Comparison of ENCODE assay signal across 12 cellular contexts in genomic region chr9:38018230-38018963, GRCh38. TPM values are rescaled to one million over a fixed set of nuclear protein-coding genes. Genes with fewer than 3 reads are reported as not detected.
DNase-seq lines count a peak whose midpoint lies in the region; ATAC-seq, FAIRE-seq and TF ChIP-seq lines count a peak whose summit lies in the region.
"Had no signal": no experiment of that assay in that cellular context is flagged by ENCODE, and none has a peak within 500 bp of the region (broad histone marks: within the 10 kb centered on the region; RNA-seq: fewer than 3 reads in every experiment).

No MANE protein-coding gene starts in this region.

- H3K4me3 ChIP-seq in A549 (0 out of 3 replicates have a peak overlapping the region, but pooled peaks have one; percentile 0), endothelial cell of umbilical vein (replicated peaks in 1 of 3; ENCODE audit: insufficient read depth in 1 of 3, low read depth in 1 of 3, low read length in 3 of 3) (no peak overlapping the region), MM.1S (ENCODE audit: low read length) (no peak overlapping the region)

- peaks cover 6% of the 10 kb centered on the region for H3K36me3 Mint-ChIP-seq in nephron progenitor cell (ENCODE audit: low read depth)
- H3K36me3 Mint-ChIP-seq in activated CD4-positive, alpha-beta T cell treated with anti-CD3 and anti-CD28 coated beads, Interleukin-2, amount 10 ng/mL, durations not matched to agents 24 days and 14 days (ENCODE audit: low read depth) = no peaks in the 10 kb centered on the region

- H3K27ac Mint-ChIP-seq in nephron progenitor cell = peak overlapping the region; percentile 31
- no peak overlapping the region for H3K27ac Mint-ChIP-seq in activated CD4-positive, alpha-beta T cell treated with anti-CD3 and anti-CD28 coated beads, Interleukin-2, amount 10 ng/mL, durations not matched to agents 24 days and 14 days
- H3K27ac Mint-ChIP-seq: stimulated activated naive CD8-positive, alpha-beta T cell treated with anti-CD3 and anti-CD28 coated beads, Interleukin-15, Interleukin-2, amounts not matched to agents 100 ng/mL and 50 ng/mL, for 24 hours had no signal

- peak overlapping the region; percentile 90 for H3K4me2 ChIP-seq in A549
- no peak overlapping the region for H3K4me2 ChIP-seq in endothelial cell of umbilical vein (ENCODE audit: insufficient read depth, low read length)
- no peak overlapping the region for H3K4me2 ChIP-seq in MM.1S (ENCODE audit: low read depth, low read length)

- BruUV-seq in endothelial cell of umbilical vein (replicated peaks; lab: Mats Ljungman, UMichigan) = no TSS peak

- H4K20me1 ChIP-seq in endothelial cell of umbilical vein (replicated peaks; ENCODE audit: control insufficient read depth, extremely low read depth, insufficient read depth, low read length) (no peaks in the 10 kb centered on the region), MM.1S (ENCODE audit: insufficient read depth, low read length) (no peaks in the 10 kb centered on the region)

- H3K4me1 Mint-ChIP-seq in nephron progenitor cell = peaks cover 80% of the 10 kb centered on the region
- no peaks in the 10 kb centered on the region for H3K4me1 Mint-ChIP-seq in activated CD4-positive, alpha-beta T cell treated with anti-CD3 and anti-CD28 coated beads, Interleukin-2, amount 10 ng/mL, durations not matched to agents 24 days and 14 days

- H3K9me3 Mint-ChIP-seq in nephron progenitor cell = no peaks in the 10 kb centered on the region
- H3K9me3 Mint-ChIP-seq in activated CD4-positive, alpha-beta T cell treated with anti-CD3 and anti-CD28 coated beads, Interleukin-2, amount 10 ng/mL, durations not matched to agents 24 days and 14 days = no peaks in the 10 kb centered on the region
- H3K9me3 Mint-ChIP-seq: stimulated activated naive CD8-positive, alpha-beta T cell treated with anti-CD3 and anti-CD28 coated beads, Interleukin-15, Interleukin-2, amounts not matched to agents 100 ng/mL and 50 ng/mL, for 24 hours had no signal

- no peaks in the 10 kb centered on the region for H3K27me3 Mint-ChIP-seq in nephron progenitor cell (ENCODE audit: low read depth, poor library complexity)
- peaks cover 2% of the 10 kb centered on the region for H3K27me3 Mint-ChIP-seq in activated CD4-positive, alpha-beta T cell treated with anti-CD3 and anti-CD28 coated beads, Interleukin-2, amount 10 ng/mL, durations not matched to agents 24 days and 14 days
- H3K27me3 Mint-ChIP-seq: stimulated activated naive CD8-positive, alpha-beta T cell treated with anti-CD3 and anti-CD28 coated beads, Interleukin-15, Interleukin-2, amounts not matched to agents 100 ng/mL and 50 ng/mL, for 24 hours had no signal

- H3K9me1 ChIP-seq in endothelial cell of umbilical vein (replicated peaks; ENCODE audit: control insufficient read depth, extremely low read depth, insufficient read depth, low read length) = no peaks in the 10 kb centered on the region

- no peaks in the 10 kb centered on the region for H3K9me2 ChIP-seq in MM.1S (replicated peaks; ENCODE audit: insufficient read depth, low read length)

- H3K9me3 ChIP-seq in A549 (no peaks in the 10 kb centered on the region), endothelial cell of umbilical vein (replicated peaks; ENCODE audit: control insufficient read depth, insufficient read depth, low read length) (no peaks in the 10 kb centered on the region), MM.1S (replicated peaks; ENCODE audit: insufficient read depth, low read length) (no peaks in the 10 kb centered on the region)

- WGBS in A549 (ENCODE audit: missing lambda C conversion rate) = 42% methylated on average over 5 of the region's 5 CpGs

- H3K27ac ChIP-seq in A549 (peak overlapping the region; percentile 96 to 97), endothelial cell of umbilical vein (ENCODE audit: insufficient read depth, low read depth, low read length) (peak overlapping the region; percentile 80), MM.1S (ENCODE audit: low read length) (no peak overlapping the region)

- FAIRE-seq in A549 (lab: Jason Lieb, UNC) = no peak
- no peak for FAIRE-seq in endothelial cell of umbilical vein (lab: Jason Lieb, UNC)

- no peak overlapping the region for H2AFZ ChIP-seq in endothelial cell of umbilical vein (ENCODE audit: low read depth, low read length)
- H2AFZ ChIP-seq in MM.1S (ENCODE audit: low read length) = no peak overlapping the region

- TF ChIP-seq RAD21 in A549 (conservative IDR thresholded peaks at IDR 0.05 in 1 of 2, IDR thresholded peaks at IDR 0.05 in 1 of 2) = no peak

- H3K79me2 ChIP-seq in endothelial cell of umbilical vein (ENCODE audit: control insufficient read depth, insufficient read depth, low read length) (peaks cover 26% of the 10 kb centered on the region), MM.1S (ENCODE audit: low read length) (no peaks in the 10 kb centered on the region)

- CTCF ChIA-PET in A549 (lab: Yijun Ruan, JAX) = interaction anchor here (0.6 to 6.5 kb wide), 19 partner anchors 8 to 371 kb away, joined by 3 to 73 read pairs (median 5); partner anchors contain the start of gene SHB
- CTCF ChIA-PET in endothelial cell of umbilical vein (lab: Charles Lee) = interaction anchor here (0.8 to 3.8 kb wide), 10 partner anchors 9 to 144 kb away, joined by 3 to 16 read pairs (median 5); partner anchors contain the start of gene SHB

- TF ChIP-seq EP300 in A549 (IDR thresholded peaks at IDR 0.05) = no peak

- TF ChIP-seq CTCF in A549 (IDR thresholded peaks at IDR 0.05) (no peak), endothelial cell of umbilical vein (IDR thresholded peaks at IDR 0.05; ENCODE audit: extremely low read depth in 1 of 2, insufficient read depth in 1 of 2, low read depth in 1 of 2, low read length in 2 of 2) (no peak), nephron progenitor cell (IDR thresholded peaks at IDR 0.05) (no peak), MM.1S (IDR thresholded peaks at IDR 0.05; ENCODE audit: low read length) (no peak)

- H3K9ac ChIP-seq in endothelial cell of umbilical vein (replicated peaks; ENCODE audit: extremely low read depth, insufficient read depth, low read length) (peak overlapping the region; percentile 49), MM.1S (ENCODE audit: low read length) (no peak overlapping the region)

- TF ChIP-seq POLR2A in A549 (IDR thresholded peaks at IDR 0.05; ENCODE audit: low read length) (no peak), endothelial cell of umbilical vein (IDR thresholded peaks at IDR 0.05; ENCODE audit: low read depth, low read length) (no peak)

- DNase-seq in A549 (ENCODE audit: low read depth in 1 of 2, low spot score in 1 of 2) (no peak), RPMI7951 (ENCODE audit: low read depth) (peak; percentile 53), endothelial cell of umbilical vein (ENCODE audit: low read depth, low spot score) (no peak), nephron progenitor cell (no peak), MM.1S (no peak), AG08395 (ENCODE audit: low spot score) (no peak), NCI-H2029 treated with DMSO at 0.1 percent for 48 hours (lab: John Stamatoyannopoulos, UW) (no peak)
- no peak for DNase-seq in activated CD4-positive, alpha-beta T cell treated with anti-CD3 and anti-CD28 coated beads, Interleukin-2, amount 10 ng/mL, durations not matched to agents 24 days and 14 days
- DNase-seq: activated CD8-positive, alpha-beta memory T cell treated with anti-CD3 and anti-CD28 coated beads, Interleukin-2, amount 50 U/mL, for 48 hours; MV-4-11; stimulated activated CD4-positive, alpha-beta T cell treated with anti-CD3 and anti-CD28 coated beads, Interleukin-1b, Interleukin-23, amount 100 ng/mL, for 48 hours had no signal

- no peaks in the 10 kb centered on the region for H3F3A ChIP-seq in MM.1S (ENCODE audit: insufficient read depth, low read length)

- POLR2A ChIA-PET in A549 (lab: Yijun Ruan, JAX) (interaction anchor here (0.9 to 2.5 kb wide), 5 partner anchors 10 to 233 kb away, joined by 3 to 19 read pairs (median 4); partner anchors contain the start of genes EXOSC3 and SHB), endothelial cell of umbilical vein (lab: Charles Lee) (no interaction called here)

- intact Hi-C loops in endothelial cell of umbilical vein (cut with micrococcal nuclease) = loop anchor here (1.0 to 2.0 kb wide), 4 partner anchors 10 to 102 kb away; no protein-coding TSS in a partner anchor
- intact Hi-C loops in activated CD4-positive, alpha-beta T cell treated with anti-CD3 and anti-CD28 coated beads, Interleukin-2, amount 10 ng/mL, durations not matched to agents 24 days and 14 days (cut with micrococcal nuclease) = no loop called here

- H3K36me3 ChIP-seq in endothelial cell of umbilical vein (ENCODE audit: control insufficient read depth in 2 of 2, extremely low read depth in 1 of 2, insufficient read depth in 2 of 2, low read length in 2 of 2) = peaks cover 0 to 7% of the 10 kb centered on the region in 2 experiments
- H3K36me3 ChIP-seq in MM.1S (replicated peaks; ENCODE audit: insufficient read depth, low read length) = no peaks in the 10 kb centered on the region

- H3K4me3 Mint-ChIP-seq in nephron progenitor cell = no peak overlapping the region
- H3K4me3 Mint-ChIP-seq in activated CD4-positive, alpha-beta T cell treated with anti-CD3 and anti-CD28 coated beads, Interleukin-2, amount 10 ng/mL, durations not matched to agents 24 days and 14 days = no peak overlapping the region
- H3K4me3 Mint-ChIP-seq: stimulated activated naive CD8-positive, alpha-beta T cell treated with anti-CD3 and anti-CD28 coated beads, Interleukin-15, Interleukin-2, amounts not matched to agents 100 ng/mL and 50 ng/mL, for 24 hours had no signal

- H3K4me1 ChIP-seq in A549 (peaks cover 78% of the 10 kb centered on the region), endothelial cell of umbilical vein (ENCODE audit: control insufficient read depth, extremely low read depth, insufficient read depth, low read length) (peaks cover 57% of the 10 kb centered on the region), MM.1S (ENCODE audit: low read length) (no peaks in the 10 kb centered on the region)

- peak in 1 of 2 experiments; percentile 4; a peak in 1 of 6 replicates for ATAC-seq in A549

- H3K27me3 ChIP-seq in endothelial cell of umbilical vein (ENCODE audit: control insufficient read depth in 2 of 2, insufficient read depth in 2 of 2, low read length in 2 of 2) = no peaks in the 10 kb centered on the region
- H3K27me3 ChIP-seq in MM.1S (replicated peaks; ENCODE audit: insufficient read depth, low read length) = no peaks in the 10 kb centered on the region

- dilution Hi-C loops in endothelial cell of umbilical vein (cut with MboI; ENCODE audit: extremely low pct_ligation_motif_present, low sequenced_read_pairs) = no loop called here

RNA-seq across cellular contexts. Expression of gene SHB, which starts 50.6 kb away (rescaled TPM):
- polyA plus RNA-seq in A549 (2011; rRNA removed) = 15.4 and 16.4 TPM in 2 replicates
- polyA plus RNA-seq in A549 (2012; cell fraction: cytosol; rRNA removed) = 20.9 and 25.8 TPM in 2 replicates
- polyA plus RNA-seq in A549 (2012; cell fraction: nucleus; rRNA removed) = 18.9 and 20.7 TPM in 2 replicates
- polyA plus RNA-seq in A549 (2017; fragmentation: RNase III; extraction: RNeasy Plus Mini Kit Qiagen cat#74134 plus additional on column Dnase treatment) = 21.6 to 22.4 TPM (median 22.0 TPM) in 3 replicates
- polyA minus RNA-seq in A549 (2011; rRNA and poly(A)+ RNA removed) = 23.8 and 23.9 TPM in 2 replicates
- total RNA-seq in RPMI7951 (2014; rRNA removed; shearing (Covaris generic)) = 10.0 and 10.7 TPM in 2 replicates
- total RNA-seq in endothelial cell of umbilical vein = 22.3 and 24.9 TPM in 2 replicates
- polyA plus RNA-seq in endothelial cell of umbilical vein = 13.3 and 13.4 TPM in 2 replicates
- polyA plus RNA-seq in endothelial cell of umbilical vein (2011; cell fraction: cytosol; rRNA removed) = 14.1 and 14.4 TPM in 2 replicates
- polyA plus RNA-seq in endothelial cell of umbilical vein (2011; cell fraction: nucleus; rRNA removed) = 20.6 and 22.2 TPM in 2 replicates
- 10.6 and 11.3 TPM in 2 replicates for polyA plus RNA-seq in endothelial cell of umbilical vein (2012)
- polyA minus RNA-seq in endothelial cell of umbilical vein = 11.6 and 14.5 TPM in 2 replicates
- polyA minus RNA-seq in endothelial cell of umbilical vein (2011; cell fraction: cytosol; rRNA and poly(A)+ RNA removed) = 9.3 TPM
- polyA minus RNA-seq in endothelial cell of umbilical vein (2011; cell fraction: nucleus; rRNA and poly(A)+ RNA removed) = 18.9 and 33.0 TPM in 2 replicates
- 1.6 and 2.1 TPM in 2 replicates for total RNA-seq in activated CD4-positive, alpha-beta T cell treated with anti-CD3 and anti-CD28 coated beads, Interleukin-2, amount 10 ng/mL, durations not matched to agents 24 days and 14 days
